Comparison of ENCODE assay signal across 8 cellular contexts in genomic region chr1:108049083-108049819, GRCh38.
A peak's percentile ranks its signal among the peaks of the same experiment; 100 is the strongest.
DNase-seq lines count a peak whose midpoint lies in the region; ATAC-seq, FAIRE-seq and TF ChIP-seq lines count a peak whose summit lies in the region.

No MANE protein-coding gene starts in this region.

- H3K4me1 ChIP-seq in OCI-LY1 (ENCODE audit: insufficient read depth, low read length, severe bottlenecking): no peaks in the 10 kb centered on the region
- H3K4me1 ChIP-seq in HepG2 (ENCODE audit: insufficient read depth, low read length): peaks cover 45% of the 10 kb centered on the region
- peaks cover 31% of the 10 kb centered on the region for H3K4me1 ChIP-seq in upper lobe of right lung

- peak; percentile 43; the same call in 1 of the 2 replicates for TF ChIP-seq CTCF in OCI-LY1 (IDR thresholded peaks at IDR 0.05; ENCODE audit: low read length)
- TF ChIP-seq CTCF in cardiac fibroblast (IDR thresholded peaks at IDR 0.05; ENCODE audit: low read depth, low read length): peak; percentile 49
- TF ChIP-seq CTCF in HepG2 (CRISPR knock-in tag; IDR thresholded peaks at IDR 0.05): peak; percentile 14; the same call in 1 of the 2 replicates
- TF ChIP-seq CTCF in upper lobe of right lung (IDR thresholded peaks at IDR 0.05): peak; percentile 51

- in situ Hi-C loops in HepG2 (cut with HindIII; ENCODE audit: extremely low pct_ligation_motif_present, low pct_unique_long_range_greater_than_20kb): no loop called here

- H3F3A ChIP-seq in OCI-LY1 (ENCODE audit: insufficient read depth, low read length): no peaks in the 10 kb centered on the region

- CTCF ChIA-PET in HepG2 (lab: Yijun Ruan, JAX; ENCODE audit: low intra/inter-chr PET ratio, low total read pairs): no interaction called here

- intact Hi-C loops in HepG2 (cut with micrococcal nuclease; ENCODE audit: unreplicated experiment): loop anchor here (1.0 kb wide), 1 partner anchor 109 kb away; no protein-coding TSS in a partner anchor
- intact Hi-C loops in upper lobe of right lung (cut with DNase I): no loop called here

- H3K9me3 ChIP-seq in OCI-LY1 (ENCODE audit: low read length) (no peaks in the 10 kb centered on the region), HepG2 (ENCODE audit: low read length) (no peaks in the 10 kb centered on the region), upper lobe of right lung (no peaks in the 10 kb centered on the region)

- H3K9me2 ChIP-seq in OCI-LY1 (ENCODE audit: low read depth, low read length): no peaks in the 10 kb centered on the region

- H4K20me1 ChIP-seq in OCI-LY1 (ENCODE audit: insufficient read depth, low read length) (no peaks in the 10 kb centered on the region), HepG2 (ENCODE audit: insufficient read depth, low read length) (no peaks in the 10 kb centered on the region)

- H3K79me2 ChIP-seq in OCI-LY1 (ENCODE audit: insufficient read depth, low read length): no peaks in the 10 kb centered on the region
- no peaks in the 10 kb centered on the region for H3K79me2 ChIP-seq in HepG2 (ENCODE audit: insufficient read depth, low read length)

- no TSS peak for BruUV-seq in HepG2 (replicated peaks; lab: Mats Ljungman, UMichigan)

- no peak for TF ChIP-seq EP300 in HepG2 (IDR thresholded peaks at IDR 0.05; ENCODE audit: low read depth in 2 of 2, low read length in 2 of 2)
- no peak for TF ChIP-seq EP300 in HepG2 (CRISPR knock-in tag; IDR thresholded peaks at IDR 0.05; ENCODE audit: borderline replicate concordance)

- H3K27me3 ChIP-seq in OCI-LY1 (ENCODE audit: insufficient read depth, low read length): no peaks in the 10 kb centered on the region
- peaks cover 0 to 18% of the 10 kb centered on the region in 2 experiments; a peak in 2 of 5 replicates for H3K27me3 ChIP-seq in HepG2 (ENCODE audit: control insufficient read depth in 1 of 2, insufficient read depth in 2 of 2, low read length in 2 of 2)
- H3K27me3 ChIP-seq in upper lobe of right lung: no peaks in the 10 kb centered on the region

- H3K36me3 ChIP-seq in OCI-LY1 (ENCODE audit: insufficient read depth, low read length): no peaks in the 10 kb centered on the region
- H3K36me3 ChIP-seq in HepG2 (replicated peaks in 1 of 2; ENCODE audit: control insufficient read depth in 1 of 2, insufficient read depth in 2 of 2, low read length in 2 of 2): no peaks in the 10 kb centered on the region
- no peaks in the 10 kb centered on the region for H3K36me3 ChIP-seq in upper lobe of right lung

- peak; percentile 32 for FAIRE-seq in HepG2 (lab: Jason Lieb, UNC)

- WGBS in HepG2 (ENCODE audit: low lambda C conversion rate): 52% methylated on average over 6 of the region's 6 CpGs

- no peak for TF ChIP-seq RAD21 in HepG2 (CRISPR knock-in tag; IDR thresholded peaks at IDR 0.05)

- POLR2A ChIA-PET in HepG2 (lab: Yijun Ruan, JAX): no interaction called here

- peak; percentile 45 for DNase-seq in stimulated activated CD4-positive, alpha-beta T cell treated with anti-CD3 and anti-CD28 coated beads, Interleukin-15, amount 100 ng/mL, for 24 hours
- DNase-seq in stimulated activated CD4-positive, alpha-beta T cell treated with anti-CD3 and anti-CD28 coated beads, Interleukin-12 subunit alpha, Interleukin-12 subunit beta, amount 100 ng/mL, for 4 hours: no peak
- DNase-seq in cardiac fibroblast (ENCODE audit: low read depth in 2 of 2) (peak; percentile 22 to 34), HepG2 (ENCODE audit: low spot score) (no peak), upper lobe of right lung (peak; percentile 69)

- ATAC-seq in HepG2 (peak; percentile 71), upper lobe of right lung (peak; percentile 68), GM19395 (IDR thresholded peaks at IDR 0.05; ENCODE audit: unreplicated experiment) (no peak), GM21515 (IDR thresholded peaks at IDR 0.05; ENCODE audit: unreplicated experiment) (no peak)

- no peak overlapping the region for H2AFZ ChIP-seq in OCI-LY1 (ENCODE audit: low read length)
- no peak overlapping the region for H2AFZ ChIP-seq in HepG2 (ENCODE audit: low read length)

- H3K4me2 ChIP-seq in OCI-LY1 (ENCODE audit: low read length) (no peak overlapping the region), HepG2 (ENCODE audit: low read depth, low read length) (no peak overlapping the region)

- no peak overlapping the region for H3K27ac ChIP-seq in OCI-LY1 (ENCODE audit: low read depth, low read length, poor library complexity, severe bottlenecking)
- no peak overlapping the region for H3K27ac ChIP-seq in HepG2 (ENCODE audit: extremely low read length, insufficient read depth, low read length)
- peak overlapping the region; percentile 78 for H3K27ac ChIP-seq in upper lobe of right lung

- no peak overlapping the region for H3K4me3 ChIP-seq in OCI-LY1 (ENCODE audit: low read depth, low read length, poor library complexity, severe bottlenecking)
- no peak overlapping the region for H3K4me3 ChIP-seq in cardiac fibroblast (replicated peaks in 1 of 2; ENCODE audit: low read depth in 2 of 2, low read length in 2 of 2)
- no peak overlapping the region for H3K4me3 ChIP-seq in HepG2 (replicated peaks in 1 of 3; ENCODE audit: insufficient read depth in 1 of 3, low read depth in 2 of 3, low read length in 3 of 3)
- no peak overlapping the region for H3K4me3 ChIP-seq in upper lobe of right lung

- no peak for TF ChIP-seq POLR2A in HepG2 (IDR thresholded peaks at IDR 0.05; ENCODE audit: insufficient read depth in 1 of 2, low read depth in 2 of 2, low read length in 2 of 2)

- H3K9ac ChIP-seq in OCI-LY1 (ENCODE audit: low read length) (no peak overlapping the region), HepG2 (ENCODE audit: insufficient read depth, low read depth, low read length) (no peak overlapping the region)

TF ChIP-seq in HepG2, 621 proteins besides CTCF, POLR2A, EP300 and RAD21:
- TF ChIP-seq ZNF546 (CRISPR knock-in tag; conservative IDR thresholded peaks at IDR 0.05): no peak

Comparison
In these comparisons a context has a peak if more than half of its experiments do, and no peak if none do; other contexts are left out.
1. DNase-seq: peak in stimulated activated CD4-positive, alpha-beta T cell treated with anti-CD3 and anti-CD28 coated beads, Interleukin-15, amount 100 ng/mL, for 24 hours (single experiment), cardiac fibroblast (2 of 2) and upper lobe of right lung (single experiment); none in stimulated activated CD4-positive, alpha-beta T cell treated with anti-CD3 and anti-CD28 coated beads, Interleukin-12 subunit alpha, Interleukin-12 subunit beta, amount 100 ng/mL, for 4 hours (single experiment) and HepG2 (single experiment).
2. ATAC-seq: peak in HepG2 (single experiment) and upper lobe of right lung (single experiment); none in GM19395 (single experiment) and GM21515 (single experiment).
3. Peak in every context shown above with its lines, with median percentiles within 50 percentile points of each other: CTCF ChIP-seq.